Comparison of ENCODE assay signal across 1 cellular context in the genomic region with DNA sequence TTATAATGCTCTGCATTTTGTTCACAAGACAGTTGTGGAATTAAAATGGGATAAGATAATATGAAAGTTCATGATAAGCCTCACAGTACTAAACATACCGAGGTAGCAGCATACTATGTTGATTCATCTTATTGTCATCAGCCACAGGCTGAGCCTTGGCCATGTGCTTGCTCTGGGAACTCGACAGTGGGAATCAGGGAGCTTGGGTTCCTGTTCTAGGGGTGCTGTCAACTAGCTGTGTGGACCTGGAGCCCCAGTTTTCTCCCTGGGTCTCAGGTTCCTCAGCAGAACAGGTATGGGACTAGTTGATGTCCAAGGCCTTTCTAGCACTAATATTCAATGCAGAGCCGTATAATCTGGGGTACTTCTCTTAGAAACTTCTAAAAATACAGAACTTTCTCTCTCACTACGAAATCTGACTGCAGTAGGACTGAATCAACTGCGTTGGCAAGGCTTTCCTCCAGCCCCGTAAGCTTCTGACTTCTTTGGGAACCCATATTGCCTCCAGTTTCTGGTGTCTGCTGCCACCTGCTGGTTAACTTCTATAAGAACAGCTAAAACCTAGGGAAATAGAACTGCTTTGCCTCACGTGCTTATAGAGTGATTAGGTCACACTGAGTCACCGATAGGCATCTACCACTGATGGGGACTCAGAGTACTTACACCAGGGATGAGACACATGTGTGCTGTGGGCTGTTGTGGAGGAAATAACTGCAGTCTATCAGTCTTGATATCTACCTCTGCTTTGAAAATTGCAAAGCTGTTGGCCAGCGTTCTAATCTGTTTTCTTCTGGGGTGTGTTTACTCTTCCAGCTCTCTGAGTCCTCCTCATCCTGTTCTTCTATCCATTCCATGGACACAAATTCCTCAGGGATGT.
A peak's percentile ranks its signal among the peaks of the same experiment; 100 is the strongest.
TF ChIP-seq lines count a peak whose summit lies in the region.

No MANE protein-coding gene starts in this region.

TF ChIP-seq in HEK293, 187 proteins besides CTCF, POLR2A, EP300 and RAD21 (continued from another document and continues in another):
- TF ChIP-seq ZNF530 (tag by site-specific recombination; IDR thresholded peaks at IDR 0.05; ENCODE audit: low read depth) (no peak), HOXA7 (CRISPR knock-in tag; IDR thresholded peaks at IDR 0.05; ENCODE audit: borderline replicate concordance) (no peak), ZNF791 (tag by site-specific recombination; IDR thresholded peaks at IDR 0.05) (no peak), ZNF394 (tag by site-specific recombination; IDR thresholded peaks at IDR 0.05; ENCODE audit: borderline replicate concordance) (no peak), ZNF184 (tag by site-specific recombination; IDR thresholded peaks at IDR 0.05) (0 out of 2 replicates have a peak, but pooled peaks have one; percentile 29), ZNF155 (tag by site-specific recombination; IDR thresholded peaks at IDR 0.05) (no peak), WT1 (tag by site-specific recombination; IDR thresholded peaks at IDR 0.05) (no peak), ZNF324 (tag by site-specific recombination; IDR thresholded peaks at IDR 0.05) (0 out of 2 replicates have a peak, but pooled peaks have one; percentile 62), ZNF658 (tag by site-specific recombination; IDR thresholded peaks at IDR 0.05) (no peak), ZNF433 (tag by site-specific recombination; IDR thresholded peaks at IDR 0.05; ENCODE audit: low read depth) (no peak), OVOL3 (tag by site-specific recombination; IDR thresholded peaks at IDR 0.05) (no peak), GLI4 (tag by site-specific recombination; IDR thresholded peaks at IDR 0.05) (no peak), ZNF677 (tag by site-specific recombination; IDR thresholded peaks at IDR 0.05) (no peak), ZNF311 (tag by site-specific recombination; IDR thresholded peaks at IDR 0.05; ENCODE audit: borderline replicate concordance) (no peak), ZNF473 (tag by site-specific recombination; IDR thresholded peaks at IDR 0.05) (no peak), ZNF664 (tag by site-specific recombination; IDR thresholded peaks at IDR 0.05) (no peak), SCRT2 (tag by site-specific recombination; IDR thresholded peaks at IDR 0.05) (no peak), ZNF660 (tag by site-specific recombination; IDR thresholded peaks at IDR 0.05) (peak; percentile 84; the same call in 1 of the 2 replicates), ZFP69B (tag by site-specific recombination; IDR thresholded peaks at IDR 0.05) (peak; percentile 58; the same call in 1 of the 2 replicates), ZNF211 (tag by site-specific recombination; IDR thresholded peaks at IDR 0.05; ENCODE audit: low read depth) (no peak)
- TF ChIP-seq, protein P1, sequence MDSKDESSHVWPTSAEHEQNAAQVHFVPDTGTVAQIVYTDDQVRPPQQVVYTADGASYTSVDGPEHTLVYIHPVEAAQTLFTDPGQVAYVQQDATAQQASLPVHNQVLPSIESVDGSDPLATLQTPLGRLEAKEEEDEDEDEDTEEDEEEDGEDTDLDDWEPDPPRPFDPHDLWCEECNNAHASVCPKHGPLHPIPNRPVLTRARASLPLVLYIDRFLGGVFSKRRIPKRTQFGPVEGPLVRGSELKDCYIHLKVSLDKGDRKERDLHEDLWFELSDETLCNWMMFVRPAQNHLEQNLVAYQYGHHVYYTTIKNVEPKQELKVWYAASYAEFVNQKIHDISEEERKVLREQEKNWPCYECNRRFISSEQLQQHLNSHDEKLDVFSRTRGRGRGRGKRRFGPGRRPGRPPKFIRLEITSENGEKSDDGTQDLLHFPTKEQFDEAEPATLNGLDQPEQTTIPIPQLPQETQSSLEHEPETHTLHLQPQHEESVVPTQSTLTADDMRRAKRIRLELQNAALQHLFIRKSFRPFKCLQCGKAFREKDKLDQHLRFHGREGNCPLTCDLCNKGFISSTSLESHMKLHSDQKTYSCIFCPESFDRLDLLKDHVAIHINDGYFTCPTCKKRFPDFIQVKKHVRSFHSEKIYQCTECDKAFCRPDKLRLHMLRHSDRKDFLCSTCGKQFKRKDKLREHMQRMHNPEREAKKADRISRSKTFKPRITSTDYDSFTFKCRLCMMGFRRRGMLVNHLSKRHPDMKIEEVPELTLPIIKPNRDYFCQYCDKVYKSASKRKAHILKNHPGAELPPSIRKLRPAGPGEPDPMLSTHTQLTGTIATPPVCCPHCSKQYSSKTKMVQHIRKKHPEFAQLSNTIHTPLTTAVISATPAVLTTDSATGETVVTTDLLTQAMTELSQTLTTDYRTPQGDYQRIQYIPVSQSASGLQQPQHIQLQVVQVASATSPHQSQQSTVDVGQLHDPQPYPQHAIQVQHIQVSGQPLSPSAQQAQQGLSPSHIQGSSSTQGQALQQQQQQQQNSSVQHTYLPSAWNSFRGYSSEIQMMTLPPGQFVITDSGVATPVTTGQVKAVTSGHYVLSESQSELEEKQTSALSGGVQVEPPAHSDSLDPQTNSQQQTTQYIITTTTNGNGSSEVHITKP (tag by site-specific recombination; IDR thresholded peaks at IDR 0.05): peak; percentile 87
- TF ChIP-seq, protein P2, sequence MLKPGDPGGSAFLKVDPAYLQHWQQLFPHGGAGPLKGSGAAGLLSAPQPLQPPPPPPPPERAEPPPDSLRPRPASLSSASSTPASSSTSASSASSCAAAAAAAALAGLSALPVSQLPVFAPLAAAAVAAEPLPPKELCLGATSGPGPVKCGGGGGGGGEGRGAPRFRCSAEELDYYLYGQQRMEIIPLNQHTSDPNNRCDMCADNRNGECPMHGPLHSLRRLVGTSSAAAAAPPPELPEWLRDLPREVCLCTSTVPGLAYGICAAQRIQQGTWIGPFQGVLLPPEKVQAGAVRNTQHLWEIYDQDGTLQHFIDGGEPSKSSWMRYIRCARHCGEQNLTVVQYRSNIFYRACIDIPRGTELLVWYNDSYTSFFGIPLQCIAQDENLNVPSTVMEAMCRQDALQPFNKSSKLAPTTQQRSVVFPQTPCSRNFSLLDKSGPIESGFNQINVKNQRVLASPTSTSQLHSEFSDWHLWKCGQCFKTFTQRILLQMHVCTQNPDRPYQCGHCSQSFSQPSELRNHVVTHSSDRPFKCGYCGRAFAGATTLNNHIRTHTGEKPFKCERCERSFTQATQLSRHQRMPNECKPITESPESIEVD (tag by site-specific recombination; IDR thresholded peaks at IDR 0.05): no peak
- TF ChIP-seq, protein P3, sequence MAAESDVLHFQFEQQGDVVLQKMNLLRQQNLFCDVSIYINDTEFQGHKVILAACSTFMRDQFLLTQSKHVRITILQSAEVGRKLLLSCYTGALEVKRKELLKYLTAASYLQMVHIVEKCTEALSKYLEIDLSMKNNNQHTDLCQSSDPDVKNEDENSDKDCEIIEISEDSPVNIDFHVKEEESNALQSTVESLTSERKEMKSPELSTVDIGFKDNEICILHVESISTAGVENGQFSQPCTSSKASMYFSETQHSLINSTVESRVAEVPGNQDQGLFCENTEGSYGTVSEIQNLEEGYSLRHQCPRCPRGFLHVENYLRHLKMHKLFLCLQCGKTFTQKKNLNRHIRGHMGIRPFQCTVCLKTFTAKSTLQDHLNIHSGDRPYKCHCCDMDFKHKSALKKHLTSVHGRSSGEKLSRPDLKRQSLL (tag by site-specific recombination; IDR thresholded peaks at IDR 0.05): no peak
- TF ChIP-seq, protein P4, sequence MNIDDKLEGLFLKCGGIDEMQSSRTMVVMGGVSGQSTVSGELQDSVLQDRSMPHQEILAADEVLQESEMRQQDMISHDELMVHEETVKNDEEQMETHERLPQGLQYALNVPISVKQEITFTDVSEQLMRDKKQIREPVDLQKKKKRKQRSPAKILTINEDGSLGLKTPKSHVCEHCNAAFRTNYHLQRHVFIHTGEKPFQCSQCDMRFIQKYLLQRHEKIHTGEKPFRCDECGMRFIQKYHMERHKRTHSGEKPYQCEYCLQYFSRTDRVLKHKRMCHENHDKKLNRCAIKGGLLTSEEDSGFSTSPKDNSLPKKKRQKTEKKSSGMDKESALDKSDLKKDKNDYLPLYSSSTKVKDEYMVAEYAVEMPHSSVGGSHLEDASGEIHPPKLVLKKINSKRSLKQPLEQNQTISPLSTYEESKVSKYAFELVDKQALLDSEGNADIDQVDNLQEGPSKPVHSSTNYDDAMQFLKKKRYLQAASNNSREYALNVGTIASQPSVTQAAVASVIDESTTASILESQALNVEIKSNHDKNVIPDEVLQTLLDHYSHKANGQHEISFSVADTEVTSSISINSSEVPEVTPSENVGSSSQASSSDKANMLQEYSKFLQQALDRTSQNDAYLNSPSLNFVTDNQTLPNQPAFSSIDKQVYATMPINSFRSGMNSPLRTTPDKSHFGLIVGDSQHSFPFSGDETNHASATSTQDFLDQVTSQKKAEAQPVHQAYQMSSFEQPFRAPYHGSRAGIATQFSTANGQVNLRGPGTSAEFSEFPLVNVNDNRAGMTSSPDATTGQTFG (tag by site-specific recombination; IDR thresholded peaks at IDR 0.05; ENCODE audit: borderline replicate concordance): no peak
- TF ChIP-seq, protein P5, sequence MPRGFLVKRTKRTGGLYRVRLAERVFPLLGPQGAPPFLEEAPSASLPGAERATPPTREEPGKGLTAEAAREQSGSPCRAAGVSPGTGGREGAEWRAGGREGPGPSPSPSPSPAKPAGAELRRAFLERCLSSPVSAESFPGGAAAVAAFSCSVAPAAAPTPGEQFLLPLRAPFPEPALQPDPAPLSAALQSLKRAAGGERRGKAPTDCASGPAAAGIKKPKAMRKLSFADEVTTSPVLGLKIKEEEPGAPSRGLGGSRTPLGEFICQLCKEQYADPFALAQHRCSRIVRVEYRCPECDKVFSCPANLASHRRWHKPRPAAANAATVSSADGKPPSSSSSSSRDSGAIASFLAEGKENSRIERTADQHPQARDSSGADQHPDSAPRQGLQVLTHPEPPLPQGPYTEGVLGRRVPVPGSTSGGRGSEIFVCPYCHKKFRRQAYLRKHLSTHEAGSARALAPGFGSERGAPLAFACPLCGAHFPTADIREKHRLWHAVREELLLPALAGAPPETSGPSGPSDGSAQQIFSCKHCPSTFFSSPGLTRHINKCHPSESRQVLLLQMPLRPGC (tag by site-specific recombination; IDR thresholded peaks at IDR 0.05): no peak
- TF ChIP-seq, protein P6, sequence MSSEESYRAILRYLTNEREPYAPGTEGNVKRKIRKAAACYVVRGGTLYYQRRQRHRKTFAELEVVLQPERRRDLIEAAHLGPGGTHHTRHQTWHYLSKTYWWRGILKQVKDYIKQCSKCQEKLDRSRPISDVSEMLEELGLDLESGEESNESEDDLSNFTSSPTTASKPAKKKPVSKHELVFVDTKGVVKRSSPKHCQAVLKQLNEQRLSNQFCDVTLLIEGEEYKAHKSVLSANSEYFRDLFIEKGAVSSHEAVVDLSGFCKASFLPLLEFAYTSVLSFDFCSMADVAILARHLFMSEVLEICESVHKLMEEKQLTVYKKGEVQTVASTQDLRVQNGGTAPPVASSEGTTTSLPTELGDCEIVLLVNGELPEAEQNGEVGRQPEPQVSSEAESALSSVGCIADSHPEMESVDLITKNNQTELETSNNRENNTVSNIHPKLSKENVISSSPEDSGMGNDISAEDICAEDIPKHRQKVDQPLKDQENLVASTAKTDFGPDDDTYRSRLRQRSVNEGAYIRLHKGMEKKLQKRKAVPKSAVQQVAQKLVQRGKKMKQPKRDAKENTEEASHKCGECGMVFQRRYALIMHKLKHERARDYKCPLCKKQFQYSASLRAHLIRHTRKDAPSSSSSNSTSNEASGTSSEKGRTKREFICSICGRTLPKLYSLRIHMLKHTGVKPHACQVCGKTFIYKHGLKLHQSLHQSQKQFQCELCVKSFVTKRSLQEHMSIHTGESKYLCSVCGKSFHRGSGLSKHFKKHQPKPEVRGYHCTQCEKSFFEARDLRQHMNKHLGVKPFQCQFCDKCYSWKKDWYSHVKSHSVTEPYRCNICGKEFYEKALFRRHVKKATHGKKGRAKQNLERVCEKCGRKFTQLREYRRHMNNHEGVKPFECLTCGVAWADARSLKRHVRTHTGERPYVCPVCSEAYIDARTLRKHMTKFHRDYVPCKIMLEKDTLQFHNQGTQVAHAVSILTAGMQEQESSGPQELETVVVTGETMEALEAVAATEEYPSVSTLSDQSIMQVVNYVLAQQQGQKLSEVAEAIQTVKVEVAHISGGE (tag by site-specific recombination; conservative IDR thresholded peaks at IDR 0.05; ENCODE audit: low read depth): no peak
- TF ChIP-seq, protein P7, sequence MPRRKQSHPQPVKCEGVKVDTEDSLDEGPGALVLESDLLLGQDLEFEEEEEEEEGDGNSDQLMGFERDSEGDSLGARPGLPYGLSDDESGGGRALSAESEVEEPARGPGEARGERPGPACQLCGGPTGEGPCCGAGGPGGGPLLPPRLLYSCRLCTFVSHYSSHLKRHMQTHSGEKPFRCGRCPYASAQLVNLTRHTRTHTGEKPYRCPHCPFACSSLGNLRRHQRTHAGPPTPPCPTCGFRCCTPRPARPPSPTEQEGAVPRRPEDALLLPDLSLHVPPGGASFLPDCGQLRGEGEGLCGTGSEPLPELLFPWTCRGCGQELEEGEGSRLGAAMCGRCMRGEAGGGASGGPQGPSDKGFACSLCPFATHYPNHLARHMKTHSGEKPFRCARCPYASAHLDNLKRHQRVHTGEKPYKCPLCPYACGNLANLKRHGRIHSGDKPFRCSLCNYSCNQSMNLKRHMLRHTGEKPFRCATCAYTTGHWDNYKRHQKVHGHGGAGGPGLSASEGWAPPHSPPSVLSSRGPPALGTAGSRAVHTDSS (tag by site-specific recombination; IDR thresholded peaks at IDR 0.05): no peak
- TF ChIP-seq, protein P8, sequence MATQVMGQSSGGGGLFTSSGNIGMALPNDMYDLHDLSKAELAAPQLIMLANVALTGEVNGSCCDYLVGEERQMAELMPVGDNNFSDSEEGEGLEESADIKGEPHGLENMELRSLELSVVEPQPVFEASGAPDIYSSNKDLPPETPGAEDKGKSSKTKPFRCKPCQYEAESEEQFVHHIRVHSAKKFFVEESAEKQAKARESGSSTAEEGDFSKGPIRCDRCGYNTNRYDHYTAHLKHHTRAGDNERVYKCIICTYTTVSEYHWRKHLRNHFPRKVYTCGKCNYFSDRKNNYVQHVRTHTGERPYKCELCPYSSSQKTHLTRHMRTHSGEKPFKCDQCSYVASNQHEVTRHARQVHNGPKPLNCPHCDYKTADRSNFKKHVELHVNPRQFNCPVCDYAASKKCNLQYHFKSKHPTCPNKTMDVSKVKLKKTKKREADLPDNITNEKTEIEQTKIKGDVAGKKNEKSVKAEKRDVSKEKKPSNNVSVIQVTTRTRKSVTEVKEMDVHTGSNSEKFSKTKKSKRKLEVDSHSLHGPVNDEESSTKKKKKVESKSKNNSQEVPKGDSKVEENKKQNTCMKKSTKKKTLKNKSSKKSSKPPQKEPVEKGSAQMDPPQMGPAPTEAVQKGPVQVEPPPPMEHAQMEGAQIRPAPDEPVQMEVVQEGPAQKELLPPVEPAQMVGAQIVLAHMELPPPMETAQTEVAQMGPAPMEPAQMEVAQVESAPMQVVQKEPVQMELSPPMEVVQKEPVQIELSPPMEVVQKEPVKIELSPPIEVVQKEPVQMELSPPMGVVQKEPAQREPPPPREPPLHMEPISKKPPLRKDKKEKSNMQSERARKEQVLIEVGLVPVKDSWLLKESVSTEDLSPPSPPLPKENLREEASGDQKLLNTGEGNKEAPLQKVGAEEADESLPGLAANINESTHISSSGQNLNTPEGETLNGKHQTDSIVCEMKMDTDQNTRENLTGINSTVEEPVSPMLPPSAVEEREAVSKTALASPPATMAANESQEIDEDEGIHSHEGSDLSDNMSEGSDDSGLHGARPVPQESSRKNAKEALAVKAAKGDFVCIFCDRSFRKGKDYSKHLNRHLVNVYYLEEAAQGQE (tag by site-specific recombination; IDR thresholded peaks at IDR 0.05): no peak
